Comparison of ENCODE assay signal across 29 cellular contexts in the genomic region with DNA sequence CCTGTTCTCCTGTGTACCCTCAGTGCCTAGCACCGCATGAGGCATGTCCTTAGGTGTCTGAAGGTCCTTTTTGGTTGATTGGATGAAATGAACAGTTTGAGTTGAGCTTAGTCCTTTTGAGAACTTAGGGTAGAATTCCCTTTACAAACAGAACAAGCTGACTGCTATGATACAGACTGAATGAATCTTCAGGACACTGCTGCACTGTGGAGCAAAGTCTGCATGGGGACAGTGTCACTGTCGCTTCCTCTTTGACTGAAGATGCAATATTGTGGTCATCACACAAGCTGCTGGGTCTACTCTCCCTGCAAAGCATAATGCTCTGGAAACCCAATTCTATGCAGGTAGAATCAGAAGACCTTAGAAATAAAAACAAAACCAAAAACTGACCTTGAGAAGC. TPM values are rescaled to one million over a fixed set of nuclear protein-coding genes. Genes with fewer than 3 reads are reported as not detected.
DNase-seq lines count a peak whose midpoint lies in the region; ATAC-seq and TF ChIP-seq lines count a peak whose summit lies in the region.
"Had no signal": no experiment of that assay in that cellular context is flagged by ENCODE, and none has a peak within 500 bp of the region (broad histone marks: within the 10 kb centered on the region; RNA-seq: fewer than 3 reads in every experiment).

No MANE protein-coding gene starts in this region.

- DNase-seq in GM23338 (ENCODE audit: low spot score): no peak
- peak; percentile 11 for DNase-seq in NOMO-1 treated with dmso at 0.1 percent for 144 hours (lab: John Stamatoyannopoulos, UW; ENCODE audit: unreplicated experiment)
- DNase-seq in GDM1 (lab: John Stamatoyannopoulos, UW): no peak
- no peak for DNase-seq in H7
- DNase-seq: activated CD4-positive, alpha-beta memory T cell treated with anti-CD3 and anti-CD28 coated beads for 36 hours; activated CD4-positive, CD25-positive, alpha-beta regulatory T cell treated with anti-CD3 and anti-CD28 coated beads, Interleukin-2, amount 50 U/mL, for 72 hours; activated CD8-positive, alpha-beta memory T cell treated with anti-CD3 and anti-CD28 coated beads, Interleukin-2, amount 50 U/mL, for 48 hours; anterior cingulate cortex; effector memory CD8-positive, alpha-beta T cell; EL; erythroblast; H9; head of caudate nucleus; NCI-H1092 treated with DMSO at 0.1 percent for 48 hours; NCI-H1930; NCI-H526 treated with DMSO at 0.1 percent for 48 hours had no signal

- H3K9me2 ChIP-seq in GM23338 (ENCODE audit: insufficient read depth): no peaks in the 10 kb centered on the region

- H4K20me1 ChIP-seq in GM23338 (replicated peaks; ENCODE audit: insufficient read depth): no peaks in the 10 kb centered on the region

- no peaks in the 10 kb centered on the region for H3K79me2 ChIP-seq in GM23338 (replicated peaks; ENCODE audit: insufficient read depth)

- no peaks in the 10 kb centered on the region for H3K36me3 Mint-ChIP-seq in GM23338 (ENCODE audit: low read depth)
- H3K36me3 Mint-ChIP-seq in dendritic cell treated with granulocyte-macrophage colony-stimulating factor and Interleukin-4, amounts not matched to agents 40 ng/mL and 50 ng/mL, for 4 days (ENCODE audit: low read depth): no peaks in the 10 kb centered on the region
- H3K36me3 Mint-ChIP-seq: activated CD4-positive, alpha-beta memory T cell treated with anti-CD3 and anti-CD28 coated beads for 36 hours; type B pancreatic cell had no signal

- TF ChIP-seq CTCF in GM23338 (conservative IDR thresholded peaks at IDR 0.05; ENCODE audit: low read depth in 2 of 2) (no peak), neutrophil (IDR thresholded peaks at IDR 0.05) (no peak)

- H3K36me3 ChIP-seq in GM23338 (ENCODE audit: insufficient read depth): no peaks in the 10 kb centered on the region
- H3K36me3 ChIP-seq in neutrophil: no peaks in the 10 kb centered on the region
- H3K36me3 ChIP-seq in H7 (replicated peaks; ENCODE audit: control insufficient read depth, insufficient read depth, low read length): no peaks in the 10 kb centered on the region
- H3K36me3 ChIP-seq: right atrium auricular region had no signal

- no peak overlapping the region for H3K4me2 ChIP-seq in GM23338

- no peak overlapping the region for H3K4me3 Mint-ChIP-seq in GM23338
- H3K4me3 Mint-ChIP-seq in dendritic cell treated with granulocyte-macrophage colony-stimulating factor and Interleukin-4, amounts not matched to agents 40 ng/mL and 50 ng/mL, for 4 days: no peak overlapping the region
- H3K4me3 Mint-ChIP-seq: activated CD4-positive, alpha-beta memory T cell treated with anti-CD3 and anti-CD28 coated beads for 36 hours; activated naive CD8-positive, alpha-beta T cell; activated T-helper 17 cell treated with anti-CD3 and anti-CD28 coated beads, Interleukin-2, amount 50 U/mL, for 72 hours; effector memory CD8-positive, alpha-beta T cell; H9; T-helper 1 cell treated with Interleukin-12 subunit alpha and Interleukin-12 subunit beta and Interleukin-4 antibody, amounts not matched to agents 30 μg/mL and 1 μg/mL, for 36 hours; type B pancreatic cell had no signal

- H3K9me3 ChIP-seq in neutrophil: no peaks in the 10 kb centered on the region
- H3K9me3 ChIP-seq: right atrium auricular region had no signal

- no peak overlapping the region for H3K27ac Mint-ChIP-seq in GM23338
- peak overlapping the region; percentile 89 for H3K27ac Mint-ChIP-seq in dendritic cell treated with granulocyte-macrophage colony-stimulating factor and Interleukin-4, amounts not matched to agents 40 ng/mL and 50 ng/mL, for 4 days
- H3K27ac Mint-ChIP-seq: activated CD4-positive, alpha-beta memory T cell treated with anti-CD3 and anti-CD28 coated beads for 36 hours; activated naive CD8-positive, alpha-beta T cell; activated T-helper 17 cell treated with anti-CD3 and anti-CD28 coated beads, Interleukin-2, amount 50 U/mL, for 72 hours; effector memory CD8-positive, alpha-beta T cell; H9; T-helper 1 cell treated with Interleukin-12 subunit alpha and Interleukin-12 subunit beta and Interleukin-4 antibody, amounts not matched to agents 30 μg/mL and 1 μg/mL, for 36 hours; type B pancreatic cell had no signal

- no peaks in the 10 kb centered on the region for H3F3A ChIP-seq in GM23338 (replicated peaks; ENCODE audit: low read depth)

- H3K27me3 Mint-ChIP-seq in GM23338 (ENCODE audit: insufficient read depth, low read depth, poor library complexity): peaks cover 3% of the 10 kb centered on the region
- H3K27me3 Mint-ChIP-seq in dendritic cell treated with granulocyte-macrophage colony-stimulating factor and Interleukin-4, amounts not matched to agents 40 ng/mL and 50 ng/mL, for 4 days: no peaks in the 10 kb centered on the region

- H3K27me3 ChIP-seq in GM23338 (ENCODE audit: insufficient read depth): no peaks in the 10 kb centered on the region
- no peaks in the 10 kb centered on the region for H3K27me3 ChIP-seq in neutrophil
- no peaks in the 10 kb centered on the region for H3K27me3 ChIP-seq in H7 (ENCODE audit: control insufficient read depth, insufficient read depth, low read length)
- H3K27me3 ChIP-seq: right atrium auricular region had no signal

- no peak for ATAC-seq in GM23338
- no peak for ATAC-seq in GM18873 (IDR thresholded peaks at IDR 0.05; ENCODE audit: low FRiP score, unreplicated experiment)
- ATAC-seq: activated T-helper 17 cell treated with anti-CD3 and anti-CD28 coated beads, Interleukin-2, amount 50 U/mL, for 72 hours; effector memory CD8-positive, alpha-beta T cell had no signal

- H3K4me3 ChIP-seq in GM23338 (no peak overlapping the region), neutrophil (ENCODE audit: low read depth in 1 of 2, low read length in 1 of 2) (no peak overlapping the region), H7 (ENCODE audit: insufficient read depth, low read depth, low read length) (no peak overlapping the region)
- H3K4me3 ChIP-seq: coronary artery, lung, right atrium auricular region had no signal

- peaks cover 22% of the 10 kb centered on the region for H3K4me1 Mint-ChIP-seq in GM23338
- H3K4me1 Mint-ChIP-seq in dendritic cell treated with granulocyte-macrophage colony-stimulating factor and Interleukin-4, amounts not matched to agents 40 ng/mL and 50 ng/mL, for 4 days (ENCODE audit: low read depth): peaks cover 82% of the 10 kb centered on the region
- H3K4me1 Mint-ChIP-seq: activated T-helper 17 cell treated with anti-CD3 and anti-CD28 coated beads, Interleukin-2, amount 50 U/mL, for 72 hours had no signal

- peaks cover 14% of the 10 kb centered on the region for H3K4me1 ChIP-seq in GM23338 (ENCODE audit: insufficient read depth)
- H3K4me1 ChIP-seq in neutrophil (ENCODE audit: control insufficient read depth in 1 of 2, insufficient read depth in 1 of 2, low read depth in 1 of 2, low read length in 1 of 2): peaks cover 38 to 42% of the 10 kb centered on the region in 2 experiments

- H3K27ac ChIP-seq in GM23338 (ENCODE audit: low read depth): no peak overlapping the region
- peak overlapping the region; percentile 25 for H3K27ac ChIP-seq in neutrophil
- H3K27ac ChIP-seq: C4-2B, coronary artery, right atrium auricular region, RWPE1 had no signal

- H2AFZ ChIP-seq in GM23338: peak overlapping the region; percentile 34; the same call in 1 of the 2 replicates

- intact Hi-C loops in dendritic cell treated with granulocyte-macrophage colony-stimulating factor and Interleukin-4, amounts not matched to agents 40 ng/mL and 50 ng/mL, for 4 days (cut with micrococcal nuclease): no loop called here

- H3K9me3 Mint-ChIP-seq in GM23338: no peaks in the 10 kb centered on the region
- no peaks in the 10 kb centered on the region for H3K9me3 Mint-ChIP-seq in dendritic cell treated with granulocyte-macrophage colony-stimulating factor and Interleukin-4, amounts not matched to agents 40 ng/mL and 50 ng/mL, for 4 days
- H3K9me3 Mint-ChIP-seq: activated CD4-positive, alpha-beta memory T cell treated with anti-CD3 and anti-CD28 coated beads for 36 hours; activated T-helper 17 cell treated with anti-CD3 and anti-CD28 coated beads, Interleukin-2, amount 50 U/mL, for 72 hours; effector memory CD8-positive, alpha-beta T cell; H9; T-helper 1 cell treated with Interleukin-12 subunit alpha and Interleukin-12 subunit beta and Interleukin-4 antibody, amounts not matched to agents 30 μg/mL and 1 μg/mL, for 36 hours had no signal

TF ChIP-seq in GM23338, 12 proteins besides CTCF, POLR2A, EP300 and RAD21 (continues in another document):
- TF ChIP-seq CREB1 (CRISPR knock-in tag; IDR thresholded peaks at IDR 0.05; ENCODE audit: low read depth) (no peak), ZNF114 (CRISPR knock-in tag; IDR thresholded peaks at IDR 0.05) (no peak), POLR2AphosphoS5 (IDR thresholded peaks at IDR 0.05; ENCODE audit: low read depth) (no peak), ZNF331 (CRISPR knock-in tag; IDR thresholded peaks at IDR 0.05; ENCODE audit: low read depth) (no peak), EZH2 (IDR thresholded peaks at IDR 0.05; ENCODE audit: low read depth, unreplicated experiment) (no peak)

RNA-seq across cellular contexts. Expression of a gene that starts 8.6 kb away (rescaled TPM):
- 13.3 and 14.5 TPM in 2 replicates for total RNA-seq in GM23338 (2014; rRNA removed; shearing (Covaris generic))
- 17.5 and 18.0 TPM in 2 replicates for polyA plus RNA-seq in GM23338 (2016; fragmentation: Nextera tagmentation; extraction: Ambion mirVana)
- 25.4 and 29.5 TPM in 2 replicates for total RNA-seq in H7 (2014; rRNA removed; shearing (Covaris generic))
- total RNA-seq: SK-MEL-5 had no signal

RNA-seq across cellular contexts. Expression of a gene that starts 28.0 kb away (rescaled TPM):
- 32.8 and 34.1 TPM in 2 replicates for total RNA-seq in GM23338 (2014; rRNA removed; shearing (Covaris generic))
- polyA plus RNA-seq in GM23338 (2016; fragmentation: Nextera tagmentation; extraction: Ambion mirVana): 30.1 and 30.6 TPM in 2 replicates
- total RNA-seq in H7 (2014; rRNA removed; shearing (Covaris generic)): 26.6 and 35.9 TPM in 2 replicates
